Comparison of ENCODE assay signal across 8 cellular contexts in genomic region chr3:174862101-174862500, GRCh38. TPM values are rescaled to one million over a fixed set of nuclear protein-coding genes. Genes with fewer than 3 reads are reported as not detected.
DNase-seq lines count a peak whose midpoint lies in the region; ATAC-seq and TF ChIP-seq lines count a peak whose summit lies in the region.

No MANE protein-coding gene starts in this region.

- H3K9me2 ChIP-seq in GM23338 (ENCODE audit: insufficient read depth): peaks cover 6% of the 10 kb centered on the region; the same call in 1 of the 2 replicates
- no peaks in the 10 kb centered on the region for H3K9me2 ChIP-seq in neural cell (ENCODE audit: insufficient read depth, low read length)

- H3K27me3 Mint-ChIP-seq in GM23338 (ENCODE audit: insufficient read depth, low read depth, poor library complexity): no peaks in the 10 kb centered on the region

- DNase-seq in GM23338 (ENCODE audit: low spot score): peak; percentile 69
- DNase-seq in NCI-H2029 treated with DMSO at 0.1 percent for 48 hours (lab: John Stamatoyannopoulos, UW): peak; percentile 64
- peak; percentile 1 for DNase-seq in cerebellum (ENCODE audit: low spot score)
- no peak for DNase-seq in caudate nucleus (lab: John Stamatoyannopoulos, UW)
- no peak for DNase-seq in activated CD4-positive, CD25-positive, alpha-beta regulatory T cell (lab: John Stamatoyannopoulos, UW)

- ATAC-seq in GM23338: peak; percentile 98
- ATAC-seq in GM18498 (IDR thresholded peaks at IDR 0.05; ENCODE audit: unreplicated experiment): no peak
- ATAC-seq in GM21423 (IDR thresholded peaks at IDR 0.05; ENCODE audit: unreplicated experiment): no peak

- H3K27ac ChIP-seq in GM23338 (ENCODE audit: low read depth) (no peak overlapping the region), neural cell (ENCODE audit: low read length) (no peak overlapping the region), caudate nucleus (ENCODE audit: low read depth, low read length) (no peak overlapping the region)

- TF ChIP-seq RAD21 in neural cell (conservative IDR thresholded peaks at IDR 0.05): peak; percentile 29

- H3K4me3 ChIP-seq in GM23338: no peak overlapping the region
- H3K4me3 ChIP-seq in neural cell (ENCODE audit: low read length): no peak overlapping the region

- H4K20me1 ChIP-seq in GM23338 (replicated peaks; ENCODE audit: insufficient read depth) (no peaks in the 10 kb centered on the region), neural cell (ENCODE audit: insufficient read depth) (no peaks in the 10 kb centered on the region)

- no peak overlapping the region for H3K4me2 ChIP-seq in GM23338
- H3K4me2 ChIP-seq in neural cell (ENCODE audit: low read length): no peak overlapping the region

- no peaks in the 10 kb centered on the region for H3K36me3 Mint-ChIP-seq in GM23338 (ENCODE audit: low read depth)

- TF ChIP-seq CTCF in GM23338 (conservative IDR thresholded peaks at IDR 0.05; ENCODE audit: low read depth in 2 of 2) (peak; percentile 67 to 93), neural cell (IDR thresholded peaks at IDR 0.05; ENCODE audit: poor library complexity, severe bottlenecking) (peak; percentile 20)

- no peak overlapping the region for H3K27ac Mint-ChIP-seq in GM23338

- H3K4me3 Mint-ChIP-seq in GM23338: no peak overlapping the region

- H3K4me1 Mint-ChIP-seq in GM23338: peaks cover 21% of the 10 kb centered on the region

- peaks cover 15% of the 10 kb centered on the region for H3K4me1 ChIP-seq in GM23338 (ENCODE audit: insufficient read depth)

- TF ChIP-seq EP300 in neural cell (conservative IDR thresholded peaks at IDR 0.05; ENCODE audit: poor library complexity, severe bottlenecking): no peak

- H3F3A ChIP-seq in GM23338 (replicated peaks; ENCODE audit: low read depth): no peaks in the 10 kb centered on the region
- no peaks in the 10 kb centered on the region for H3F3A ChIP-seq in neural cell (ENCODE audit: insufficient read depth, low read length, poor library complexity, severe bottlenecking)

- H2AFZ ChIP-seq in GM23338: no peak overlapping the region
- no peak overlapping the region for H2AFZ ChIP-seq in neural cell (ENCODE audit: low read depth, low read length)

- H3K36me3 ChIP-seq in GM23338 (ENCODE audit: insufficient read depth) (no peaks in the 10 kb centered on the region), neural cell (ENCODE audit: insufficient read depth, low read length) (no peaks in the 10 kb centered on the region)

- H3K9me3 Mint-ChIP-seq in GM23338: no peaks in the 10 kb centered on the region

- H3K79me2 ChIP-seq in GM23338 (replicated peaks; ENCODE audit: insufficient read depth): no peaks in the 10 kb centered on the region
- H3K79me2 ChIP-seq in neural cell (replicated peaks; ENCODE audit: insufficient read depth, low read length): no peaks in the 10 kb centered on the region

- no peaks in the 10 kb centered on the region for H3K9me3 ChIP-seq in neural cell (ENCODE audit: low read length)

- H3K9ac ChIP-seq in neural cell (ENCODE audit: low read length): no peak overlapping the region

- no peaks in the 10 kb centered on the region for H3K27me3 ChIP-seq in GM23338 (ENCODE audit: insufficient read depth)
- no peaks in the 10 kb centered on the region for H3K27me3 ChIP-seq in neural cell (ENCODE audit: insufficient read depth, low read depth, low read length)

TF ChIP-seq in GM23338, 12 proteins besides CTCF, POLR2A, EP300 and RAD21 (continues in another document):
- no peak for TF ChIP-seq ZNF114 (CRISPR knock-in tag; IDR thresholded peaks at IDR 0.05)

TF ChIP-seq in neural cell, 6 proteins besides CTCF, POLR2A, EP300 and RAD21:
- TF ChIP-seq TAF1 (IDR thresholded peaks at IDR 0.05; ENCODE audit: low read depth): no peak
- TF ChIP-seq POLR2AphosphoS5 (IDR thresholded peaks at IDR 0.05): no peak
- TF ChIP-seq REST (IDR thresholded peaks at IDR 0.05; ENCODE audit: borderline replicate concordance): no peak
- no peak for TF ChIP-seq MXI1 (conservative IDR thresholded peaks at IDR 0.05; ENCODE audit: poor library complexity, severe bottlenecking)
- TF ChIP-seq SMC3 (conservative IDR thresholded peaks at IDR 0.05; ENCODE audit: poor library complexity): no peak
- TF ChIP-seq EZH2 (IDR thresholded peaks at IDR 0.05; ENCODE audit: borderline replicate concordance, insufficient read depth, low read length, poor library complexity, severe bottlenecking): no peak

RNA-seq across cellular contexts. Expression of gene NAALADL2, which starts 3.0 kb away (rescaled TPM):
- total RNA-seq in GM23338 (2014; rRNA removed; shearing (Covaris generic)): 2.6 TPM in 1 of 2 replicates, not detected in the other
- 1.2 and 1.6 TPM in 2 replicates for polyA plus RNA-seq in GM23338 (2016; fragmentation: Nextera tagmentation; extraction: Ambion mirVana)
- total RNA-seq in cerebellum: 17.5 TPM
- polyA plus RNA-seq in neural cell: 1.6 and 2.2 TPM in 2 replicates
- polyA minus RNA-seq in neural cell: 3.9 and 17.5 TPM in 2 replicates

Comparison
In these comparisons a context has a peak if more than half of its experiments do, and no peak if none do; other contexts are left out.
1. DNase-seq: peak in GM23338 (single experiment), NCI-H2029 treated with DMSO at 0.1 percent for 48 hours (single experiment) and cerebellum (single experiment); none in caudate nucleus (0 of 61) and activated CD4-positive, CD25-positive, alpha-beta regulatory T cell (0 of 4).